Comparison of ENCODE assay signal across 6 cellular contexts in genomic region chr1:171863531-171863930, GRCh38. TPM values are rescaled to one million over a fixed set of nuclear protein-coding genes. Genes with fewer than 3 reads are reported as not detected.
"Had no signal": no experiment of that assay in that cellular context is flagged by ENCODE, and none has a peak within 500 bp of the region (broad histone marks: within the 10 kb centered on the region; RNA-seq: fewer than 3 reads in every experiment).

No MANE protein-coding gene starts in this region.

- DNase-seq: IMR-90, KBM-7 had no signal

- FAIRE-seq: HepG2, HTR-8/SVneo, K562 had no signal

- H3K4me3 ChIP-seq: K562 had no signal

- H3K27ac ChIP-seq: HL-60 had no signal

RNA-seq across cellular contexts. Expression of gene DNM3, which starts 22.2 kb away (rescaled TPM):
- total RNA-seq: HepG2 had no signal
